ENCODE assay signal across 1 cellular context in the genomic region with DNA sequence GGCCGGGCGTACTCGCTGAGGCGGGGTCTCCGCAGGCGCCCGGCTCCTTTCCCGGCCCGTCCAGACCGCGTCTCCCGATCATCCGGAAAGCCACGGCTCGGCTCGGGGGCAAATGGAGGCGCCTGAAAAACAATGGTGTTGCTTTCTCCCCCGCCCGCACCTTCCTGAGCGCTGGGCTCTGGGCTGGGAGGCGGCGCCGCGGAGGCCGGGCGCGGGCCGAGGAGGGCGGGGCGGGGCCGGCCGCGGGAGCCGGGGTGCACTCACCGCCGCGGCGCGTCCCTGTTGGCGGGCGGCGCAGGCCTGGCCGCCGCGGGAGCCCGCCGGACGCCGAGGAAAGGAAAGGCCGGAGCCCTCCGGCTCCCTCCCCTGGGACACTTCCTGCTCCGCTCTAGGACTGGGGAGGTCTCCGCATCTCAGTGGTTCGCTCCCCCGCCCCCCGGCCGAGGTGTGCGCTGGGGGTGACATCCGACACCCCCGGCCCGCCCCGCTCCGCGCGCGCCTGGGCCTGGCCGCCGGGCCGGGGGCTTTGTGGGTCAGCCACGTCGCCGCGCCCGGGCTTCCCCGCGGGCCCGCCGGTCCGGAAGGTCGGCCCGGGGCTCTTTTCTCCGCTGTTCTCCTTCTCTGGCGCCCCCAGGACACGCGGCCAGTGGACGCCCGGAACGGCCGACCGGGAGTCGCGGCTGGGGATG.
TF ChIP-seq lines count a peak whose summit lies in the region.

ZNF496 (minus strand) TSS at position 342 of the 689 bp plus-strand sequence. CDS start 2,289 bp downstream, outside the sequence.

TF ChIP-seq in HepG2, 621 proteins besides CTCF, POLR2A, EP300 and RAD21 (continued from another document and continues in another):
- TF ChIP-seq ZNF142 (CRISPR knock-in tag; IDR thresholded peaks at IDR 0.05) = peak; percentile 41
- TF ChIP-seq, protein P1, sequence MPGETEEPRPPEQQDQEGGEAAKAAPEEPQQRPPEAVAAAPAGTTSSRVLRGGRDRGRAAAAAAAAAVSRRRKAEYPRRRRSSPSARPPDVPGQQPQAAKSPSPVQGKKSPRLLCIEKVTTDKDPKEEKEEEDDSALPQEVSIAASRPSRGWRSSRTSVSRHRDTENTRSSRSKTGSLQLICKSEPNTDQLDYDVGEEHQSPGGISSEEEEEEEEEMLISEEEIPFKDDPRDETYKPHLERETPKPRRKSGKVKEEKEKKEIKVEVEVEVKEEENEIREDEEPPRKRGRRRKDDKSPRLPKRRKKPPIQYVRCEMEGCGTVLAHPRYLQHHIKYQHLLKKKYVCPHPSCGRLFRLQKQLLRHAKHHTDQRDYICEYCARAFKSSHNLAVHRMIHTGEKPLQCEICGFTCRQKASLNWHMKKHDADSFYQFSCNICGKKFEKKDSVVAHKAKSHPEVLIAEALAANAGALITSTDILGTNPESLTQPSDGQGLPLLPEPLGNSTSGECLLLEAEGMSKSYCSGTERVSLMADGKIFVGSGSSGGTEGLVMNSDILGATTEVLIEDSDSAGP (CRISPR knock-in tag; IDR thresholded peaks at IDR 0.05; ENCODE audit: borderline replicate concordance) = no peak
- no peak for TF ChIP-seq ZNF207 (IDR thresholded peaks at IDR 0.05; ENCODE audit: borderline replicate concordance)
- TF ChIP-seq GZF1 (CRISPR knock-in tag; IDR thresholded peaks at IDR 0.05) = no peak
- no peak for TF ChIP-seq ZNF569 (CRISPR knock-in tag; IDR thresholded peaks at IDR 0.05; ENCODE audit: borderline replicate concordance)
- TF ChIP-seq, protein P2, sequence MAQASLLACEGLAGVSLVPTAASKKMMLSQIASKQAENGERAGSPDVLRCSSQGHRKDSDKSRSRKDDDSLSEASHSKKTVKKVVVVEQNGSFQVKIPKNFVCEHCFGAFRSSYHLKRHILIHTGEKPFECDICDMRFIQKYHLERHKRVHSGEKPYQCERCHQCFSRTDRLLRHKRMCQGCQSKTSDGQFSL (CRISPR knock-in tag; IDR thresholded peaks at IDR 0.05) = peak; percentile 46; the same call in 1 of the 2 replicates
- TF ChIP-seq, protein P3, sequence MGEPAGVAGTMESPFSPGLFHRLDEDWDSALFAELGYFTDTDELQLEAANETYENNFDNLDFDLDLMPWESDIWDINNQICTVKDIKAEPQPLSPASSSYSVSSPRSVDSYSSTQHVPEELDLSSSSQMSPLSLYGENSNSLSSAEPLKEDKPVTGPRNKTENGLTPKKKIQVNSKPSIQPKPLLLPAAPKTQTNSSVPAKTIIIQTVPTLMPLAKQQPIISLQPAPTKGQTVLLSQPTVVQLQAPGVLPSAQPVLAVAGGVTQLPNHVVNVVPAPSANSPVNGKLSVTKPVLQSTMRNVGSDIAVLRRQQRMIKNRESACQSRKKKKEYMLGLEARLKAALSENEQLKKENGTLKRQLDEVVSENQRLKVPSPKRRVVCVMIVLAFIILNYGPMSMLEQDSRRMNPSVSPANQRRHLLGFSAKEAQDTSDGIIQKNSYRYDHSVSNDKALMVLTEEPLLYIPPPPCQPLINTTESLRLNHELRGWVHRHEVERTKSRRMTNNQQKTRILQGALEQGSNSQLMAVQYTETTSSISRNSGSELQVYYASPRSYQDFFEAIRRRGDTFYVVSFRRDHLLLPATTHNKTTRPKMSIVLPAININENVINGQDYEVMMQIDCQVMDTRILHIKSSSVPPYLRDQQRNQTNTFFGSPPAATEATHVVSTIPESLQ (CRISPR knock-in tag; conservative IDR thresholded peaks at IDR 0.05) = no peak
- no peak for TF ChIP-seq IRF9 (CRISPR knock-in tag; IDR thresholded peaks at IDR 0.05; ENCODE audit: borderline replicate concordance)
- no peak for TF ChIP-seq ELF4 (CRISPR knock-in tag; IDR thresholded peaks at IDR 0.05; ENCODE audit: borderline replicate concordance)
- TF ChIP-seq RBM39 (IDR thresholded peaks at IDR 0.05; ENCODE audit: low read depth, low read length, poor library complexity, severe bottlenecking) = no peak
- TF ChIP-seq CEBPG (CRISPR knock-in tag; IDR thresholded peaks at IDR 0.05) = no peak
- no peak for TF ChIP-seq CREB1 (IDR thresholded peaks at IDR 0.05)
- TF ChIP-seq CREB1 (CRISPR knock-in tag; IDR thresholded peaks at IDR 0.05) = no peak
- TF ChIP-seq RBFOX2 (IDR thresholded peaks at IDR 0.05; ENCODE audit: low read depth, low read length) = peak; percentile 48
- TF ChIP-seq EHMT2 (IDR thresholded peaks at IDR 0.05; ENCODE audit: borderline replicate concordance, low read depth, low read length) = no peak
- no peak for TF ChIP-seq PHB2 (IDR thresholded peaks at IDR 0.05; ENCODE audit: partially characterized antibody)
- no peak for TF ChIP-seq SKI (IDR thresholded peaks at IDR 0.05; ENCODE audit: partially characterized antibody)
- TF ChIP-seq KAT2B (IDR thresholded peaks at IDR 0.05; ENCODE audit: borderline replicate concordance, low read depth, low read length) = no peak
- TF ChIP-seq ZSCAN9 (CRISPR knock-in tag; IDR thresholded peaks at IDR 0.05; ENCODE audit: borderline replicate concordance) = no peak
- TF ChIP-seq, protein P4, sequence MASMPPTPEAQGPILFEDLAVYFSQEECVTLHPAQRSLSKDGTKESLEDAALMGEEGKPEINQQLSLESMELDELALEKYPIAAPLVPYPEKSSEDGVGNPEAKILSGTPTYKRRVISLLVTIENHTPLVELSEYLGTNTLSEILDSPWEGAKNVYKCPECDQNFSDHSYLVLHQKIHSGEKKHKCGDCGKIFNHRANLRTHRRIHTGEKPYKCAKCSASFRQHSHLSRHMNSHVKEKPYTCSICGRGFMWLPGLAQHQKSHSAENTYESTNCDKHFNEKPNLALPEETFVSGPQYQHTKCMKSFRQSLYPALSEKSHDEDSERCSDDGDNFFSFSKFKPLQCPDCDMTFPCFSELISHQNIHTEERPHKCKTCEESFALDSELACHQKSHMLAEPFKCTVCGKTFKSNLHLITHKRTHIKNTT (CRISPR knock-in tag; IDR thresholded peaks at IDR 0.05) = no peak
- TF ChIP-seq, protein P5, sequence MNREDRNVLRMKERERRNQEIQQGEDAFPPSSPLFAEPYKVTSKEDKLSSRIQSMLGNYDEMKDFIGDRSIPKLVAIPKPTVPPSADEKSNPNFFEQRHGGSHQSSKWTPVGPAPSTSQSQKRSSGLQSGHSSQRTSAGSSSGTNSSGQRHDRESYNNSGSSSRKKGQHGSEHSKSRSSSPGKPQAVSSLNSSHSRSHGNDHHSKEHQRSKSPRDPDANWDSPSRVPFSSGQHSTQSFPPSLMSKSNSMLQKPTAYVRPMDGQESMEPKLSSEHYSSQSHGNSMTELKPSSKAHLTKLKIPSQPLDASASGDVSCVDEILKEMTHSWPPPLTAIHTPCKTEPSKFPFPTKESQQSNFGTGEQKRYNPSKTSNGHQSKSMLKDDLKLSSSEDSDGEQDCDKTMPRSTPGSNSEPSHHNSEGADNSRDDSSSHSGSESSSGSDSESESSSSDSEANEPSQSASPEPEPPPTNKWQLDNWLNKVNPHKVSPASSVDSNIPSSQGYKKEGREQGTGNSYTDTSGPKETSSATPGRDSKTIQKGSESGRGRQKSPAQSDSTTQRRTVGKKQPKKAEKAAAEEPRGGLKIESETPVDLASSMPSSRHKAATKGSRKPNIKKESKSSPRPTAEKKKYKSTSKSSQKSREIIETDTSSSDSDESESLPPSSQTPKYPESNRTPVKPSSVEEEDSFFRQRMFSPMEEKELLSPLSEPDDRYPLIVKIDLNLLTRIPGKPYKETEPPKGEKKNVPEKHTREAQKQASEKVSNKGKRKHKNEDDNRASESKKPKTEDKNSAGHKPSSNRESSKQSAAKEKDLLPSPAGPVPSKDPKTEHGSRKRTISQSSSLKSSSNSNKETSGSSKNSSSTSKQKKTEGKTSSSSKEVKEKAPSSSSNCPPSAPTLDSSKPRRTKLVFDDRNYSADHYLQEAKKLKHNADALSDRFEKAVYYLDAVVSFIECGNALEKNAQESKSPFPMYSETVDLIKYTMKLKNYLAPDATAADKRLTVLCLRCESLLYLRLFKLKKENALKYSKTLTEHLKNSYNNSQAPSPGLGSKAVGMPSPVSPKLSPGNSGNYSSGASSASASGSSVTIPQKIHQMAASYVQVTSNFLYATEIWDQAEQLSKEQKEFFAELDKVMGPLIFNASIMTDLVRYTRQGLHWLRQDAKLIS (CRISPR knock-in tag; IDR thresholded peaks at IDR 0.05) = no peak
- no peak for TF ChIP-seq ZNF580 (CRISPR knock-in tag; IDR thresholded peaks at IDR 0.05; ENCODE audit: borderline replicate concordance, low read depth)
- no peak for TF ChIP-seq IRF2 (CRISPR knock-in tag; IDR thresholded peaks at IDR 0.05)
- no peak for TF ChIP-seq ZNF33A (CRISPR knock-in tag; IDR thresholded peaks at IDR 0.05; ENCODE audit: borderline replicate concordance)
- no peak for TF ChIP-seq NR2F1 (CRISPR knock-in tag; IDR thresholded peaks at IDR 0.05)
